In the genomic region with DNA sequence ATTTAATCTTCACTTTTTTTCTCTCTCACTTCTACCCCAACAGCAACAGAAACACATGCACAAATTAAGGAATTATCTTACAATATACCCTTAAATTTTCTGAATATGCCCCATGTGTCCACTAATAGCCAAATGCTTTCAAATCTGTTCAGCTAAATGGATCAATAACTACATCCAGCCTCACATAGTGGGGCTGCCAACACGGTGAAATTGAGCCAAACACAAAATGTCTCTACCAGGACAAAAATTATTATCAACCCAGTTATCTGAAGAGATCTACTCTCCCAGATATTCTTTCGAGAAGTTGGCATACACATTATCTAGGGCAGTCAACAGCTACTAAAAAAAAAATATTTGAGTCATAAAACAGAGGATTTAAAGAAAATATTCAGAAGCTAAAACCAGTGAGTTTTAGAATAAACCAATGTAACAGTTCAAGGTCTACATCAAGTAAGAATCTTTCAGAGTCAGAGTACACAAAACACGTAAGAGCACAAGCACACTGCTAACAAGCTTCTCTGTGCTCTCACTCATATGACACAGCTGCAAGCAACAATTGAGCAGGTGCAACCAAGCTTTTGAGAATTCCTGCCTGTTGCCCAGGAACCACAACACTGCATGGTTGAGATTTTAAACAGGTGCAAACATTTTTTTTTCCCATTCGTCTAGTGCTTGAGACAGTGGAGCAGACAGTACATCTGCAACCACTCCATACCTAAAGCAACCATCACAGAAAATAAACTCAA, we compare ENCODE assay signal across 8 cellular contexts.
DNase-seq lines count a peak whose midpoint lies in the region; ATAC-seq and TF ChIP-seq lines count a peak whose summit lies in the region.
"Had no signal": no experiment of that assay in that cellular context is flagged by ENCODE, and none has a peak within 500 bp of the region (broad histone marks: within the 10 kb centered on the region; RNA-seq: fewer than 3 reads in every experiment).

No MANE protein-coding gene starts in this region.

- H3K27me3 ChIP-seq in transverse colon, result no peaks in the 10 kb centered on the region
- no peaks in the 10 kb centered on the region for H3K27me3 ChIP-seq in foreskin keratinocyte
- H3K27me3 ChIP-seq: brain microvascular endothelial cell had no signal

- in situ Hi-C loops in transverse colon (cut with MboI; ENCODE audit: low pct_ligation_motif_present in 1 of 4, low pct_unique_long_range_greater_than_20kb in 1 of 4, low sequenced_read_pairs in 3 of 4), result no loop called here

- WGBS in transverse colon (ENCODE audit: low coverage in 1 of 2), 2 donors, result 32 to 58% methylated on average over 2 to 4 of the region's 4 CpGs

- H3K9me3 ChIP-seq in transverse colon, result no peaks in the 10 kb centered on the region

- DNase-seq in LHCN-M2 (ENCODE audit: low read depth) (peak; percentile 99), NCI-H748 treated with DMSO at 0.1 percent for 48 hours (lab: John Stamatoyannopoulos, UW) (peak; percentile 78), iPS-NIHi11 (ENCODE audit: low spot score) (peak; percentile 32), transverse colon (peak; percentile 13), foreskin keratinocyte (no peak)
- DNase-seq: brain microvascular endothelial cell had no signal

- TF ChIP-seq CTCF in transverse colon (IDR thresholded peaks at IDR 0.05) (no peak), foreskin keratinocyte (conservative IDR thresholded peaks at IDR 0.05) (no peak)

- no peaks in the 10 kb centered on the region for H3K36me3 ChIP-seq in transverse colon
- H3K36me3 ChIP-seq: brain microvascular endothelial cell had no signal

- no peak overlapping the region for H3K4me3 ChIP-seq in transverse colon

- peak overlapping the region; percentile 19 to 64 (median 62) for H3K27ac ChIP-seq in transverse colon
- no peak overlapping the region for H3K27ac ChIP-seq in foreskin keratinocyte
- H3K27ac ChIP-seq: brain microvascular endothelial cell had no signal

- no peak for TF ChIP-seq EP300 in transverse colon (IDR thresholded peaks at IDR 0.05; ENCODE audit: low read depth)

- H3K4me1 ChIP-seq in transverse colon, result peaks cover 7 to 55% (median 24%) of the 10 kb centered on the region in 4 donors
- H3K4me1 ChIP-seq in foreskin keratinocyte, result no peaks in the 10 kb centered on the region

- intact Hi-C loops in transverse colon (cut with DNase I; ENCODE audit: low total_unique reads), result no loop called here

- ATAC-seq in GM21447 (IDR thresholded peaks at IDR 0.05; ENCODE audit: unreplicated experiment) (no peak), foreskin keratinocyte (no peak), GM19328 (IDR thresholded peaks at IDR 0.05; ENCODE audit: unreplicated experiment) (no peak)

- TF ChIP-seq POLR2A in transverse colon (IDR thresholded peaks at IDR 0.05), result no peak

Comparison
In these comparisons a context has a peak if more than half of its experiments do, and no peak if none do; other contexts are left out.
1. DNase-seq: peak in LHCN-M2 (single experiment), NCI-H748 treated with DMSO at 0.1 percent for 48 hours (single experiment), iPS-NIHi11 (single experiment) and transverse colon (single experiment); none in foreskin keratinocyte (0 of 2).